ENCODE assay signal across 20 cellular contexts in genomic region chr1:46969014-46969619, GRCh38. TPM values are rescaled to one million over a fixed set of nuclear protein-coding genes. Genes with fewer than 3 reads are reported as not detected.
DNase-seq lines count a peak whose midpoint lies in the region; ATAC-seq and TF ChIP-seq lines count a peak whose summit lies in the region.
"Had no signal": no experiment of that assay in that cellular context is flagged by ENCODE, and none has a peak within 500 bp of the region (broad histone marks: within the 10 kb centered on the region; RNA-seq: fewer than 3 reads in every experiment).

No MANE protein-coding gene starts in this region.

- no peak overlapping the region for H3K27ac ChIP-seq in WERI-Rb-1
- H3K27ac ChIP-seq: ascending aorta, testis had no signal

- TF ChIP-seq CTCF in LNCAP (IDR thresholded peaks at IDR 0.05): peak; percentile 22; the same call in 1 of the 2 replicates
- peak; percentile 35; the same call in 1 of the 2 replicates for TF ChIP-seq CTCF in WERI-Rb-1 (IDR thresholded peaks at IDR 0.05; ENCODE audit: low read depth, low read length)
- TF ChIP-seq CTCF in BE2C (IDR thresholded peaks at IDR 0.05; ENCODE audit: low read depth, low read length): no peak

- H3K27me3 ChIP-seq in WERI-Rb-1 (ENCODE audit: insufficient read depth, low read depth, severe bottlenecking): peaks cover 2% of the 10 kb centered on the region
- no peaks in the 10 kb centered on the region for H3K27me3 ChIP-seq in BE2C
- H3K27me3 ChIP-seq: ascending aorta, testis had no signal

- ATAC-seq in left lobe of liver: peak; percentile 91
- no peak for ATAC-seq in HG03457 (IDR thresholded peaks at IDR 0.05; ENCODE audit: unreplicated experiment)
- ATAC-seq: activated CD4-positive, alpha-beta T cell treated with anti-CD3 and anti-CD28 coated beads for 36 hours had no signal

- H3K4me1 ChIP-seq in BE2C: no peaks in the 10 kb centered on the region
- H3K4me1 ChIP-seq: ascending aorta, testis had no signal

- DNase-seq in ELR (ENCODE audit: low read depth): peak; percentile 25
- DNase-seq in WERI-Rb-1: no peak
- DNase-seq in left lobe of liver (ENCODE audit: low spot score): no peak
- DNase-seq in activated CD8-positive, alpha-beta memory T cell treated with anti-CD3 and anti-CD28 coated beads, Interleukin-2, amount 50 U/mL, for 4 hours: no peak
- no peak for DNase-seq in NAMALWA (ENCODE audit: low spot score)
- no peak for DNase-seq in BE2C
- DNase-seq: activated CD4-positive, alpha-beta T cell treated with anti-CD3 and anti-CD28 coated beads for 36 hours; activated naive CD4-positive, alpha-beta T cell; cortex of kidney; erythroblast; head of caudate nucleus; islet precursor cell; NCI-H2081 treated with DMSO at 0.1 percent for 48 hours; Right ventricle myocardium superior; testis had no signal

- H3K9me3 ChIP-seq in WERI-Rb-1 (ENCODE audit: severe bottlenecking) (peaks cover 2% of the 10 kb centered on the region), BE2C (no peaks in the 10 kb centered on the region)
- H3K9me3 ChIP-seq: ascending aorta, testis had no signal

- H3K36me3 ChIP-seq in WERI-Rb-1 (no peaks in the 10 kb centered on the region), BE2C (no peaks in the 10 kb centered on the region)
- H3K36me3 ChIP-seq: ascending aorta had no signal

- H3K4me3 ChIP-seq in WERI-Rb-1 (ENCODE audit: low read depth, low read length): no peak overlapping the region
- H3K4me3 ChIP-seq in BE2C (ENCODE audit: low read depth, low read length): no peak overlapping the region
- H3K4me3 ChIP-seq: ascending aorta, testis had no signal

RNA-seq across cellular contexts. Expression of gene CYP4A11, which starts 27.8 kb away (rescaled TPM):
- total RNA-seq in left lobe of liver: 501 TPM
- not detected for polyA plus RNA-seq in BE2C (2012; ENCODE audit: insufficient read depth, insufficient read length, low read depth)
- total RNA-seq: activated CD4-positive, alpha-beta T cell treated with anti-CD3 and anti-CD28 coated beads for 36 hours; ascending aorta; osteoblast; Right ventricle myocardium superior; T-helper 2 cell treated with Interferon-gamma antibody and Interleukin-4, amounts not matched to agents 100 ng/mL and 5 ng/mL, for 36 hours had no signal

RNA-seq across cellular contexts. Expression of gene CYP4X1, which starts 54.4 kb away (rescaled TPM):
- 2.4 TPM for total RNA-seq in left lobe of liver
- polyA plus RNA-seq in BE2C (2012; ENCODE audit: insufficient read depth, insufficient read length, low read depth): not detected
- total RNA-seq: activated CD4-positive, alpha-beta T cell treated with anti-CD3 and anti-CD28 coated beads for 36 hours; T-helper 2 cell treated with Interferon-gamma antibody and Interleukin-4, amounts not matched to agents 100 ng/mL and 5 ng/mL, for 36 hours had no signal
